13 cellular contexts compared by ENCODE assay signal in genomic region chr12:77323778-77324415, GRCh38.
DNase-seq lines count a peak whose midpoint lies in the region; ATAC-seq, FAIRE-seq and TF ChIP-seq lines count a peak whose summit lies in the region.
"Had no signal": no experiment of that assay in that cellular context is flagged by ENCODE, and none has a peak within 500 bp of the region (broad histone marks: within the 10 kb centered on the region; RNA-seq: fewer than 3 reads in every experiment).

No MANE protein-coding gene starts in this region.

- peaks cover 9% of the 10 kb centered on the region for H3K27me3 ChIP-seq in astrocyte (ENCODE audit: insufficient read depth, low read length)

- no peaks in the 10 kb centered on the region for H4K20me1 ChIP-seq in astrocyte (ENCODE audit: insufficient read depth, low read length)

- TF ChIP-seq POLR2A in lower leg skin (IDR thresholded peaks at IDR 0.05): no peak

- H3K79me2 ChIP-seq in astrocyte (ENCODE audit: insufficient read depth, low read length): no peaks in the 10 kb centered on the region

- peaks cover 6% of the 10 kb centered on the region in 2 donors for H3K4me1 Mint-ChIP-seq in natural killer cell
- peaks cover 4 to 7% of the 10 kb centered on the region in 2 donors for H3K4me1 Mint-ChIP-seq in natural killer cell treated with Interleukin-12 subunit alpha and Interleukin-12 subunit beta and Interleukin-15 and Interleukin-18, amount 100 ng/mL, for 72 hours (ENCODE audit: low read depth in 2 of 2)
- H3K4me1 Mint-ChIP-seq in astrocyte (ENCODE audit: low read depth, unreplicated experiment): peaks cover 7% of the 10 kb centered on the region
- peaks cover 7% of the 10 kb centered on the region for H3K4me1 Mint-ChIP-seq in memory B cell

- H2AFZ ChIP-seq in astrocyte (ENCODE audit: low read depth, low read length): no peak overlapping the region

- H3K36me3 Mint-ChIP-seq in natural killer cell (peaks cover 11% of the 10 kb centered on the region), astrocyte (ENCODE audit: low read depth, unreplicated experiment) (no peaks in the 10 kb centered on the region), memory B cell (peaks cover 2% of the 10 kb centered on the region)
- H3K36me3 Mint-ChIP-seq in natural killer cell treated with Interleukin-12 subunit alpha and Interleukin-12 subunit beta and Interleukin-15 and Interleukin-18, amount 100 ng/mL, for 72 hours: peaks cover 9% of the 10 kb centered on the region

- no peak for FAIRE-seq in astrocyte (lab: Jason Lieb, UNC)
- FAIRE-seq: GM18507, keratinocyte had no signal

- no peak overlapping the region for H3K9ac ChIP-seq in astrocyte (ENCODE audit: low read length)

- H3K4me3 ChIP-seq in astrocyte (ENCODE audit: insufficient read depth, low read depth, low read length) (no peak overlapping the region), lower leg skin (ENCODE audit: low read depth, poor library complexity, severe bottlenecking) (no peak overlapping the region)

- H3K9me3 ChIP-seq in astrocyte (ENCODE audit: insufficient read depth, low read depth, low read length): no peaks in the 10 kb centered on the region
- H3K9me3 ChIP-seq: BE2C had no signal

- H3K27ac Mint-ChIP-seq in natural killer cell (no peak overlapping the region), astrocyte (ENCODE audit: unreplicated experiment) (no peak overlapping the region), memory B cell (no peak overlapping the region)
- no peak overlapping the region for H3K27ac Mint-ChIP-seq in natural killer cell treated with Interleukin-12 subunit alpha and Interleukin-12 subunit beta and Interleukin-15 and Interleukin-18, amount 100 ng/mL, for 72 hours
- H3K27ac Mint-ChIP-seq: dendritic cell treated with granulocyte-macrophage colony-stimulating factor and Interleukin-4, amounts not matched to agents 40 ng/mL and 50 ng/mL, for 4 days had no signal

- TF ChIP-seq CTCF in natural killer cell (IDR thresholded peaks at IDR 0.05) (no peak), astrocyte (IDR thresholded peaks at IDR 0.05; ENCODE audit: insufficient read depth, low read depth, low read length) (no peak), lower leg skin (IDR thresholded peaks at IDR 0.05) (no peak)

- H3K4me3 Mint-ChIP-seq in natural killer cell (peak overlapping the region; percentile 21), astrocyte (ENCODE audit: unreplicated experiment) (peak overlapping the region; percentile 79), memory B cell (peak overlapping the region; percentile 21)
- H3K4me3 Mint-ChIP-seq in natural killer cell treated with Interleukin-12 subunit alpha and Interleukin-12 subunit beta and Interleukin-15 and Interleukin-18, amount 100 ng/mL, for 72 hours: no peak overlapping the region

- WGBS in lower leg skin, 2 donors: 80 to 84% methylated on average over 7 of the region's 7 CpGs

- DNase-seq in natural killer cell: no peak
- DNase-seq in natural killer cell treated with Interleukin-12 subunit alpha and Interleukin-12 subunit beta and Interleukin-15 and Interleukin-18, amount 100 ng/mL, for 72 hours (ENCODE audit: low spot score): no peak
- no peak for DNase-seq in astrocyte (ENCODE audit: low read depth)
- DNase-seq in memory B cell (ENCODE audit: low spot score in 2 of 2): no peak
- DNase-seq in NCI-H2029 (lab: John Stamatoyannopoulos, UW): no peak
- DNase-seq in GOT3 (lab: John Stamatoyannopoulos, UW): no peak
- DNase-seq in lower leg skin (ENCODE audit: low spot score in 2 of 2): no peak
- DNase-seq in ureter (ENCODE audit: low spot score): no peak
- DNase-seq: activated naive CD4-positive, alpha-beta T cell treated with anti-CD3 and anti-CD28 coated beads, Interleukin-2, amount 50 U/mL, for 16 hours had no signal

- no peak overlapping the region for H3K27ac ChIP-seq in astrocyte (ENCODE audit: low read depth, low read length)

- intact Hi-C loops in natural killer cell (cut with micrococcal nuclease) (no loop called here), lower leg skin (cut with DNase I; ENCODE audit: low total_unique reads) (loop anchor here (10.0 kb wide), 1 partner anchor 259 kb away; the partner anchor contains the start of gene E2F7)

- no peaks in the 10 kb centered on the region for H3K36me3 ChIP-seq in astrocyte (ENCODE audit: insufficient read depth, low read length)
- H3K36me3 ChIP-seq: BE2C had no signal

- H3K27me3 Mint-ChIP-seq in natural killer cell (ENCODE audit: low read depth in 2 of 2) (peaks cover 37 to 58% of the 10 kb centered on the region in 2 donors), astrocyte (ENCODE audit: low read depth, unreplicated experiment) (peaks cover 13% of the 10 kb centered on the region), memory B cell (peaks cover 19% of the 10 kb centered on the region)
- H3K27me3 Mint-ChIP-seq in natural killer cell treated with Interleukin-12 subunit alpha and Interleukin-12 subunit beta and Interleukin-15 and Interleukin-18, amount 100 ng/mL, for 72 hours: peaks cover 32 to 49% of the 10 kb centered on the region in 2 donors

- H3K9me3 Mint-ChIP-seq in natural killer cell (peaks cover 3 to 5% of the 10 kb centered on the region in 2 donors), astrocyte (ENCODE audit: unreplicated experiment) (peaks cover 6% of the 10 kb centered on the region), memory B cell (no peaks in the 10 kb centered on the region)
- H3K9me3 Mint-ChIP-seq in natural killer cell treated with Interleukin-12 subunit alpha and Interleukin-12 subunit beta and Interleukin-15 and Interleukin-18, amount 100 ng/mL, for 72 hours: no peaks in the 10 kb centered on the region
- H3K9me3 Mint-ChIP-seq: dendritic cell treated with granulocyte-macrophage colony-stimulating factor and Interleukin-4, amounts not matched to agents 40 ng/mL and 50 ng/mL, for 4 days had no signal

- ATAC-seq in natural killer cell (no peak), memory B cell (ENCODE audit: low read depth) (no peak)
- no peak for ATAC-seq in natural killer cell treated with Interleukin-12 subunit alpha and Interleukin-12 subunit beta and Interleukin-15 and Interleukin-18, amount 100 ng/mL, for 72 hours

- H3K4me1 ChIP-seq in astrocyte (ENCODE audit: insufficient read depth, low read length): peaks cover 3% of the 10 kb centered on the region
- H3K4me1 ChIP-seq: BE2C had no signal

- peak overlapping the region; percentile 95 for H3K4me2 ChIP-seq in astrocyte (ENCODE audit: low read length)
